Comparison of ENCODE assay signal across 28 cellular contexts in the genomic region with DNA sequence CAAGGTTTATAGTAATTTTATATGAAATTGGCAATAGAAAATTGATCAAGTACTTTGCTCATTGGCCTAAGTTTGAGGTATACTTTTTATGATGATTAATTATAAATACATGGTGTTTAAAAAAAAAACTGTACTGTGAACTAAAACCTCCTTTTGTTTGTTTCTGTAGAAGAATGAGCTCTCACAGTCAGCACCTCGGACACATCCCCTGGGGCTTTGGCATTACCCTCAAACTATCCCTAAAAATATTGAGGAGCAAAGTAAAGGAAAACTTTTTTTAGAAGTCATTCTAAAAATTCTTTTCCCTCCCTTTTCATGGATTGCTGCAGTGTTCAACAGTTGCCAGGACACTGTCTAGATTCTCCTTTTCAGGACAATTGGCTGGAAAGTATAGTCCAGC.
"Had no signal": no experiment of that assay in that cellular context is flagged by ENCODE, and none has a peak within 500 bp of the region (broad histone marks: within the 10 kb centered on the region; RNA-seq: fewer than 3 reads in every experiment).

No MANE protein-coding gene starts in this region.

- H3K4me1 Mint-ChIP-seq: stimulated activated effector memory CD8-positive, alpha-beta T cell treated with anti-CD3 and anti-CD28 coated beads, Interleukin-12 subunit alpha, Interleukin-12 subunit beta, amount 100 ng/mL, for 72 hours; stimulated activated memory B cell treated with anti-CD40 and anti-IgM and Interleukin-4, amounts not matched to agents 10 μg/mL and 1 μg/mL and 100 μg/mL, for 72 hours; stimulated activated naive B cell treated with anti-CD40 and anti-IgM and Interleukin-4, amounts not matched to agents 10 μg/mL and 1 μg/mL and 100 μg/mL, for 72 hours; stimulated activated naive CD8-positive, alpha-beta T cell treated with anti-CD3 and anti-CD28 coated beads, Interleukin-15, amount 100 ng/mL, for 72 hours had no signal

- DNase-seq: stimulated activated CD4-positive, alpha-beta T cell treated with anti-CD3 and anti-CD28 coated beads, Interleukin-2, amount 100 ng/mL, for 48 hours; stimulated activated CD4-positive, alpha-beta T cell treated with anti-CD3 and anti-CD28 coated beads, Interleukin-4, amount 100 ng/mL, for 1 hour; stimulated activated CD4-positive, alpha-beta T cell treated with anti-CD3 and anti-CD28 coated beads, Interleukin-4, amount 100 ng/mL, for 24 hours; stimulated activated CD4-positive, alpha-beta T cell treated with anti-CD3 and anti-CD28 coated beads, Interleukin-4, amount 100 ng/mL, for 4 hours; stimulated activated CD8-positive, alpha-beta memory T cell treated with anti-CD3 and anti-CD28 coated beads, Interleukin-4, amount 100 ng/mL, for 48 hours; stimulated activated naive B cell treated with anti-CD40 and anti-IgM and Interleukin-4, amounts not matched to agents 10 μg/mL and 1 μg/mL and 100 μg/mL, for 72 hours; stimulated activated naive CD4-positive, alpha-beta T cell; stimulated activated naive CD4-positive, alpha-beta T cell treated with Interleukin-2 at 50 U/mL for 16 hours; stimulated activated naive CD8-positive, alpha-beta T cell treated with anti-CD3 and anti-CD28 coated beads, Interleukin-15, amount 100 ng/mL, for 72 hours; stimulated activated naive CD8-positive, alpha-beta T cell treated with anti-CD3 and anti-CD28 coated beads, Interleukin-15, Interleukin-2, amounts not matched to agents 100 U/mL and 50 U/mL, for 24 hours; stomach; substantia nigra; testis; thyroid gland; tibial artery; transverse colon; trophoblast cell; upper lobe of left lung; upper lobe of right lung; uterus had no signal

- H3K4me1 ChIP-seq: stomach, suprapubic skin, testis, thyroid gland, tibial artery, tibial nerve, transverse colon, upper lobe of left lung, upper lobe of right lung, uterus, vagina had no signal

- H3K27ac ChIP-seq: stomach, suprapubic skin, testis, thoracic aorta, thyroid gland, tibial artery, tibial nerve, transverse colon, upper lobe of left lung, upper lobe of right lung, uterus, vagina had no signal

- H3K36me3 ChIP-seq: thoracic aorta, thyroid gland, uterus had no signal

- H3K4me3 ChIP-seq: stomach, suprapubic skin, testis, thoracic aorta, thyroid gland, tibial artery, tibial nerve, transverse colon, upper lobe of left lung, upper lobe of right lung, uterus, vagina had no signal

- H3K27ac Mint-ChIP-seq: stimulated activated effector memory CD8-positive, alpha-beta T cell treated with anti-CD3 and anti-CD28 coated beads, Interleukin-12 subunit alpha, Interleukin-12 subunit beta, amount 100 ng/mL, for 72 hours; stimulated activated memory B cell treated with anti-CD40 and anti-IgM and Interleukin-4, amounts not matched to agents 10 μg/mL and 1 μg/mL and 100 μg/mL, for 72 hours; stimulated activated naive CD8-positive, alpha-beta T cell treated with anti-CD3 and anti-CD28 coated beads, Interleukin-15, Interleukin-2, amounts not matched to agents 100 ng/mL and 50 ng/mL, for 24 hours; type B pancreatic cell had no signal

- H3K9me3 ChIP-seq: stomach, suprapubic skin, testis, thoracic aorta, thyroid gland, tibial artery, tibial nerve, transverse colon, upper lobe of left lung, upper lobe of right lung, uterus, vagina had no signal

- H3K27me3 Mint-ChIP-seq: stimulated activated memory B cell treated with anti-CD40 and anti-IgM and Interleukin-4, amounts not matched to agents 10 μg/mL and 1 μg/mL and 100 μg/mL, for 72 hours; stimulated activated naive B cell treated with anti-CD40 and anti-IgM and Interleukin-4, amounts not matched to agents 10 μg/mL and 1 μg/mL and 100 μg/mL, for 72 hours; stimulated activated naive CD8-positive, alpha-beta T cell treated with anti-CD3 and anti-CD28 coated beads, Interleukin-15, amount 100 ng/mL, for 72 hours; stimulated activated naive CD8-positive, alpha-beta T cell treated with anti-CD3 and anti-CD28 coated beads, Interleukin-15, Interleukin-2, amounts not matched to agents 100 ng/mL and 50 ng/mL, for 24 hours; type B pancreatic cell had no signal

- H3K27me3 ChIP-seq: stomach, suprapubic skin, testis, thyroid gland, tibial artery, tibial nerve, transverse colon, upper lobe of left lung, upper lobe of right lung, uterus, vagina had no signal

- ATAC-seq: stimulated activated effector memory CD8-positive, alpha-beta T cell treated with anti-CD3 and anti-CD28 coated beads, Interleukin-12 subunit alpha, Interleukin-12 subunit beta, amount 100 ng/mL, for 72 hours; stimulated activated memory B cell treated with anti-CD40 and anti-IgM and Interleukin-4, amounts not matched to agents 10 μg/mL and 1 μg/mL and 100 μg/mL, for 72 hours; stimulated activated naive B cell treated with anti-CD40 and anti-IgM and Interleukin-4, amounts not matched to agents 10 μg/mL and 1 μg/mL and 100 μg/mL, for 72 hours; stimulated activated naive CD8-positive, alpha-beta T cell treated with anti-CD3 and anti-CD28 coated beads, Interleukin-15, amount 100 ng/mL, for 72 hours; stimulated activated naive CD8-positive, alpha-beta T cell treated with anti-CD3 and anti-CD28 coated beads, Interleukin-15, Interleukin-2, amounts not matched to agents 100 U/mL and 50 U/mL, for 24 hours; upper lobe of right lung had no signal

- H3K4me3 Mint-ChIP-seq: stimulated activated effector memory CD8-positive, alpha-beta T cell treated with anti-CD3 and anti-CD28 coated beads, Interleukin-12 subunit alpha, Interleukin-12 subunit beta, amount 100 ng/mL, for 72 hours; stimulated activated memory B cell treated with anti-CD40 and anti-IgM and Interleukin-4, amounts not matched to agents 10 μg/mL and 1 μg/mL and 100 μg/mL, for 72 hours; stimulated activated naive B cell treated with anti-CD40 and anti-IgM and Interleukin-4, amounts not matched to agents 10 μg/mL and 1 μg/mL and 100 μg/mL, for 72 hours; stimulated activated naive CD8-positive, alpha-beta T cell treated with anti-CD3 and anti-CD28 coated beads, Interleukin-15, amount 100 ng/mL, for 72 hours; stimulated activated naive CD8-positive, alpha-beta T cell treated with anti-CD3 and anti-CD28 coated beads, Interleukin-15, Interleukin-2, amounts not matched to agents 100 ng/mL and 50 ng/mL, for 24 hours; type B pancreatic cell had no signal

- H3K9me3 Mint-ChIP-seq: stimulated activated effector memory CD8-positive, alpha-beta T cell treated with anti-CD3 and anti-CD28 coated beads, Interleukin-12 subunit alpha, Interleukin-12 subunit beta, amount 100 ng/mL, for 72 hours; stimulated activated memory B cell treated with anti-CD40 and anti-IgM and Interleukin-4, amounts not matched to agents 10 μg/mL and 1 μg/mL and 100 μg/mL, for 72 hours; stimulated activated naive B cell treated with anti-CD40 and anti-IgM and Interleukin-4, amounts not matched to agents 10 μg/mL and 1 μg/mL and 100 μg/mL, for 72 hours; stimulated activated naive CD8-positive, alpha-beta T cell treated with anti-CD3 and anti-CD28 coated beads, Interleukin-15, amount 100 ng/mL, for 72 hours; stimulated activated naive CD8-positive, alpha-beta T cell treated with anti-CD3 and anti-CD28 coated beads, Interleukin-15, Interleukin-2, amounts not matched to agents 100 ng/mL and 50 ng/mL, for 24 hours had no signal
